8 cellular contexts compared by ENCODE assay signal in genomic region chr1:228379165-228379460, GRCh38. TPM values are rescaled to one million over a fixed set of nuclear protein-coding genes. Genes with fewer than 3 reads are reported as not detected.
A peak's percentile ranks its signal among the peaks of the same experiment; 100 is the strongest.
DNase-seq lines count a peak whose midpoint lies in the region; ATAC-seq and TF ChIP-seq lines count a peak whose summit lies in the region.

No MANE protein-coding gene starts in this region.

- no peak for TF ChIP-seq POLR2A in stomach (IDR thresholded peaks at IDR 0.05)

- intact Hi-C loops in activated naive CD4-positive, alpha-beta T cell treated with anti-CD3 and anti-CD28 coated beads for 36 hours (cut with micrococcal nuclease): loop anchor here (2.0 to 5.0 kb wide), 2 partner anchors 84 to 283 kb away; no protein-coding TSS in a partner anchor
- intact Hi-C loops in stomach (cut with DNase I; ENCODE audit: low total_unique reads): no loop called here

- H3K27ac Mint-ChIP-seq in activated naive CD4-positive, alpha-beta T cell treated with anti-CD3 and anti-CD28 coated beads for 36 hours: no peak overlapping the region
- no peak overlapping the region for H3K27ac Mint-ChIP-seq in activated naive CD8-positive, alpha-beta T cell treated with anti-CD3 and anti-CD28 coated beads, Interleukin-2, amount 50 U/mL, for 24 hours

- no peaks in the 10 kb centered on the region for H3K36me3 Mint-ChIP-seq in activated naive CD4-positive, alpha-beta T cell treated with anti-CD3 and anti-CD28 coated beads for 36 hours (ENCODE audit: low read depth)
- H3K36me3 Mint-ChIP-seq in activated naive CD8-positive, alpha-beta T cell treated with anti-CD3 and anti-CD28 coated beads, Interleukin-2, amount 50 U/mL, for 24 hours (ENCODE audit: low read depth): no peaks in the 10 kb centered on the region

- 2 to 28% (median 6%) methylated on average over 16 to 22 of the region's 22 CpGs for WGBS in stomach, 5 donors

- H3K9me3 ChIP-seq in iPS-18c (ENCODE audit: control insufficient read depth, insufficient read depth, low read length) (peaks cover 2% of the 10 kb centered on the region), stomach (no peaks in the 10 kb centered on the region)

- no peak for TF ChIP-seq EP300 in stomach (IDR thresholded peaks at IDR 0.05)

- DNase-seq in activated naive CD4-positive, alpha-beta T cell treated with anti-CD3 and anti-CD28 coated beads for 36 hours: peak; percentile 13
- no peak for DNase-seq in activated naive CD4-positive, alpha-beta T cell treated with Interleukin-2 at 50 U/mL for 16 hours
- peak; percentile 11 for DNase-seq in activated naive CD8-positive, alpha-beta T cell treated with anti-CD3 and anti-CD28 coated beads, Interleukin-2, amount 50 U/mL, for 24 hours
- DNase-seq in stomach (no peak), NCI-H1092 treated with DMSO at 0.1 percent for 48 hours (lab: John Stamatoyannopoulos, UW) (no peak), NCI-H446 treated with DMSO at 0.1 percent for 48 hours (lab: John Stamatoyannopoulos, UW) (no peak), AML-193 (lab: John Stamatoyannopoulos, UW) (no peak)

- H3K36me3 ChIP-seq in stomach: no peaks in the 10 kb centered on the region

- H3K4me3 Mint-ChIP-seq in activated naive CD4-positive, alpha-beta T cell treated with anti-CD3 and anti-CD28 coated beads for 36 hours: peak overlapping the region; percentile 74
- peak overlapping the region; percentile 75 for H3K4me3 Mint-ChIP-seq in activated naive CD8-positive, alpha-beta T cell treated with anti-CD3 and anti-CD28 coated beads, Interleukin-2, amount 50 U/mL, for 24 hours

- H3K4me3 ChIP-seq in iPS-18c (ENCODE audit: insufficient read depth, low read depth, low read length) (peak overlapping the region; percentile 76), stomach (peak overlapping the region; percentile 49 to 68 (median 57))

- CTCF ChIA-PET in activated naive CD4-positive, alpha-beta T cell treated with anti-CD3 and anti-CD28 coated beads for 36 hours (lab: Charles Lee): no interaction called here

- ATAC-seq in activated naive CD8-positive, alpha-beta T cell treated with anti-CD3 and anti-CD28 coated beads, Interleukin-2, amount 50 U/mL, for 24 hours: no peak

- no peak for TF ChIP-seq CTCF in stomach (IDR thresholded peaks at IDR 0.05)

- peak overlapping the region in 3 of 5 donors; percentile 30 to 70 (median 50) for H3K27ac ChIP-seq in stomach

- H3K27me3 Mint-ChIP-seq in activated naive CD4-positive, alpha-beta T cell treated with anti-CD3 and anti-CD28 coated beads for 36 hours (ENCODE audit: low read depth): peaks cover 16% of the 10 kb centered on the region
- H3K27me3 Mint-ChIP-seq in activated naive CD8-positive, alpha-beta T cell treated with anti-CD3 and anti-CD28 coated beads, Interleukin-2, amount 50 U/mL, for 24 hours: peaks cover 17% of the 10 kb centered on the region

- H3K9me3 Mint-ChIP-seq in activated naive CD4-positive, alpha-beta T cell treated with anti-CD3 and anti-CD28 coated beads for 36 hours: no peaks in the 10 kb centered on the region
- no peaks in the 10 kb centered on the region for H3K9me3 Mint-ChIP-seq in activated naive CD8-positive, alpha-beta T cell treated with anti-CD3 and anti-CD28 coated beads, Interleukin-2, amount 50 U/mL, for 24 hours

- H3K4me1 ChIP-seq in stomach: peaks cover 14 to 29% (median 22%) of the 10 kb centered on the region in 4 donors

- peaks cover 0 to 27% (median 4%) of the 10 kb centered on the region in 3 donors for H3K27me3 ChIP-seq in stomach

- peaks cover 11% of the 10 kb centered on the region for H3K4me1 Mint-ChIP-seq in activated naive CD4-positive, alpha-beta T cell treated with anti-CD3 and anti-CD28 coated beads for 36 hours (ENCODE audit: low read depth)
- H3K4me1 Mint-ChIP-seq in activated naive CD8-positive, alpha-beta T cell treated with anti-CD3 and anti-CD28 coated beads, Interleukin-2, amount 50 U/mL, for 24 hours: peaks cover 7% of the 10 kb centered on the region

RNA-seq across cellular contexts. Expression of gene TRIM11, which starts 27.5 kb away (rescaled TPM):
- 10 to 100 TPM; 26.0 to 27.5 TPM for total RNA-seq in activated naive CD4-positive, alpha-beta T cell treated with anti-CD3 and anti-CD28 coated beads for 36 hours
- total RNA-seq in stomach: 100 to 1,000 TPM in 1 of 5 donors, 10 to 100 TPM in 3, 1 to 10 TPM in 1; 7.1 to 163 (median 23.9) TPM
- 10 to 100 TPM in 2 of 3 donors, 1 to 10 TPM in 1; 9.4 to 15.7 (median 10.8) TPM for polyA plus RNA-seq in stomach

RNA-seq across cellular contexts. Expression of gene TRIM17, which starts 37.5 kb away (rescaled TPM):
- 1 to 10 TPM; 1.0 to 1.2 TPM for total RNA-seq in activated naive CD4-positive, alpha-beta T cell treated with anti-CD3 and anti-CD28 coated beads for 36 hours
- total RNA-seq in stomach: 1 to 10 TPM in 3 of 5 donors, not detected in 2; 1.8 to 6.2 (median 5.3) TPM
- 1 to 10 TPM in 2 of 3 donors, not detected in 1; 1.2 to 1.7 TPM for polyA plus RNA-seq in stomach

Comparison
In these comparisons a context has a peak if more than half of its experiments do, and no peak if none do; other contexts are left out.
1. DNase-seq: peak in activated naive CD4-positive, alpha-beta T cell treated with anti-CD3 and anti-CD28 coated beads for 36 hours (single experiment) and activated naive CD8-positive, alpha-beta T cell treated with anti-CD3 and anti-CD28 coated beads, Interleukin-2, amount 50 U/mL, for 24 hours (single experiment); none in activated naive CD4-positive, alpha-beta T cell treated with Interleukin-2 at 50 U/mL for 16 hours (single experiment), stomach (single experiment), NCI-H1092 treated with DMSO at 0.1 percent for 48 hours (single experiment), NCI-H446 treated with DMSO at 0.1 percent for 48 hours (single experiment) and AML-193 (0 of 2).